ENCODE assay signal across 8 cellular contexts in the genomic region with DNA sequence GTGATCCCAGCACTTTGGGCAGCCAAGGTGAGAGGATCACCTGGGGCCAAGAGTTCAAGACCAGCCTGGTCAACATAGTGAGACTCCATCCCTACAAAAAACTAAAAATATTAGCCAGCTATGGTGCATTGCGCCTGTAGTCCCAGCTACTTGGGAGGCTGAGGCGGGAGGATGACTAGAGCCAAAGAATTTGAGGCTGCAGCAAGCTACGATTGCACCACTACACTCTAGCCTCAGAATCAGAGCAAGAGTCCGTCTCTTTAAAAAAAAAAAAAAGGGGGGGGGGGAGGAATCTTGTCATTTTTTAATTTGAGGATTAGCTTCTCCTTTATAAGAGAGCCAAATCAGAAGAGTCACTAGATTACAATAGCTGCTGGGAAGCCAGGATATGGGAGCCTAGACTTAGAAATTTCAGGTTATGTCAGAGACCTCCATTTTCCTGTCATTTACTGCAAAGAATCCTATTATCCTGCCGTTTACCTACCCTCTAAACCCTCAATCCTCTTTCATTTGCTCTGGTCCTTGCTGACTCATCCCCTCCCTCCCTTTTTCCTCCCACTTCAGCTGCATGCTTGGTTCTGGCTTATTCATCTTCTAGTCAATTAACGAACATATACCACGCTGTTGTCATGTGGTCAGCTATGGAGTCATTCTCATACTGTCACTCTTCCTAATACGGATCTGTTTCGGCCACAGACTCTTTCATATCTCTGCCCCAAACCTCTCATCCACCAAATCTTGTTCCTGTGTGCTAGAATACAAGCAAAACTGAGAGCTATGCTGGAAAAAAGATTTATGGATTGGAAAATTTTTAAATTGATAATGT.
DNase-seq lines count a peak whose midpoint lies in the region; ATAC-seq and TF ChIP-seq lines count a peak whose summit lies in the region.

No MANE protein-coding gene starts in this region.

- 75% methylated on average over 9 of the region's 9 CpGs for WGBS in suprapubic skin

- peak in 1 of 2 donors; percentile 26 for ATAC-seq in CD4-positive, CD25-positive, alpha-beta regulatory T cell (ENCODE audit: low read depth in 2 of 2)
- ATAC-seq in GM18519 (IDR thresholded peaks at IDR 0.05; ENCODE audit: low FRiP score, unreplicated experiment) (peak; percentile 76), HG02870 (IDR thresholded peaks at IDR 0.05; ENCODE audit: unreplicated experiment) (peak; percentile 86)

- H3K4me3 ChIP-seq in CD4-positive, CD25-positive, alpha-beta regulatory T cell (ENCODE audit: low read depth, low read length) = peak overlapping the region; percentile 4
- H3K4me3 ChIP-seq in kidney epithelial cell (ENCODE audit: low read depth, low read length) (no peak overlapping the region), suprapubic skin (no peak overlapping the region)

- H3K36me3 Mint-ChIP-seq in CD4-positive, CD25-positive, alpha-beta regulatory T cell = peaks cover 17% of the 10 kb centered on the region

- no peak for TF ChIP-seq EP300 in suprapubic skin (IDR thresholded peaks at IDR 0.05)

- H3K4me3 Mint-ChIP-seq in CD4-positive, CD25-positive, alpha-beta regulatory T cell = peak overlapping the region in 1 of 4 donors; percentile 44

- DNase-seq in CD4-positive, CD25-positive, alpha-beta regulatory T cell = peak in 2 of 3 donors; percentile 16 to 64
- DNase-seq in NCI-H2081 treated with DMSO at 0.1 percent for 48 hours (lab: John Stamatoyannopoulos, UW) = peak; percentile 25
- peak; percentile 20 for DNase-seq in activated T-helper 9 cell treated with anti-CD3 and anti-CD28 coated beads, Interleukin-2, amount 50 U/mL, for 16 hours (ENCODE audit: low read depth)
- peak; percentile 92 for DNase-seq in kidney epithelial cell (ENCODE audit: low read depth)
- DNase-seq in suprapubic skin (ENCODE audit: low spot score in 2 of 2) = no peak
- DNase-seq in germinal center (ENCODE audit: low spot score) = no peak

- TF ChIP-seq CTCF in kidney epithelial cell (IDR thresholded peaks at IDR 0.05; ENCODE audit: insufficient read depth, low read length, poor library complexity, severe bottlenecking) = no peak
- no peak for TF ChIP-seq CTCF in suprapubic skin (IDR thresholded peaks at IDR 0.05)

- no peaks in the 10 kb centered on the region for H3K27me3 Mint-ChIP-seq in CD4-positive, CD25-positive, alpha-beta regulatory T cell

- peaks cover 25% of the 10 kb centered on the region for H3K4me1 ChIP-seq in CD4-positive, CD25-positive, alpha-beta regulatory T cell (ENCODE audit: control insufficient read depth, insufficient read depth, low read length, poor library complexity, severe bottlenecking)
- peaks cover 15% of the 10 kb centered on the region for H3K4me1 ChIP-seq in suprapubic skin

- H3K4me1 Mint-ChIP-seq in CD4-positive, CD25-positive, alpha-beta regulatory T cell = peaks cover 30 to 71% (median 42%) of the 10 kb centered on the region in 4 donors

- TF ChIP-seq POLR2A in suprapubic skin (IDR thresholded peaks at IDR 0.05) = no peak

- peak overlapping the region in 1 of 3 donors; percentile 33 for H3K27ac Mint-ChIP-seq in CD4-positive, CD25-positive, alpha-beta regulatory T cell

- peak overlapping the region; percentile 69 for H3K27ac ChIP-seq in CD4-positive, CD25-positive, alpha-beta regulatory T cell (ENCODE audit: insufficient read depth, low read length, poor library complexity, severe bottlenecking)
- no peak overlapping the region for H3K27ac ChIP-seq in suprapubic skin

- no peaks in the 10 kb centered on the region for H3K9me3 ChIP-seq in CD4-positive, CD25-positive, alpha-beta regulatory T cell (ENCODE audit: control insufficient read depth in 2 of 2, low read length in 2 of 2)
- H3K9me3 ChIP-seq in suprapubic skin = no peaks in the 10 kb centered on the region

- peaks cover 0 to 9% (median 0%) of the 10 kb centered on the region in 7 donors for H3K9me3 Mint-ChIP-seq in CD4-positive, CD25-positive, alpha-beta regulatory T cell

- H3K27me3 ChIP-seq in CD4-positive, CD25-positive, alpha-beta regulatory T cell (ENCODE audit: control insufficient read depth, insufficient read depth, low read length) = no peaks in the 10 kb centered on the region
- H3K27me3 ChIP-seq in kidney epithelial cell (ENCODE audit: control insufficient read depth, insufficient read depth, low read length) (no peaks in the 10 kb centered on the region), suprapubic skin (no peaks in the 10 kb centered on the region)

- H3K36me3 ChIP-seq in CD4-positive, CD25-positive, alpha-beta regulatory T cell (ENCODE audit: control insufficient read depth, insufficient read depth, low read length) = no peaks in the 10 kb centered on the region
- H3K36me3 ChIP-seq in kidney epithelial cell (ENCODE audit: control insufficient read depth, insufficient read depth, low read length) (no peaks in the 10 kb centered on the region), suprapubic skin (no peaks in the 10 kb centered on the region)

Comparison
In these comparisons a context has a peak if more than half of its experiments do, and no peak if none do; other contexts are left out.
1. DNase-seq: peak in CD4-positive, CD25-positive, alpha-beta regulatory T cell (2 of 3), NCI-H2081 treated with DMSO at 0.1 percent for 48 hours (single experiment), activated T-helper 9 cell treated with anti-CD3 and anti-CD28 coated beads, Interleukin-2, amount 50 U/mL, for 16 hours (single experiment) and kidney epithelial cell (single experiment); none in suprapubic skin (0 of 2) and germinal center (single experiment).